ENCODE assay signal across 3 cellular contexts in the genomic region with DNA sequence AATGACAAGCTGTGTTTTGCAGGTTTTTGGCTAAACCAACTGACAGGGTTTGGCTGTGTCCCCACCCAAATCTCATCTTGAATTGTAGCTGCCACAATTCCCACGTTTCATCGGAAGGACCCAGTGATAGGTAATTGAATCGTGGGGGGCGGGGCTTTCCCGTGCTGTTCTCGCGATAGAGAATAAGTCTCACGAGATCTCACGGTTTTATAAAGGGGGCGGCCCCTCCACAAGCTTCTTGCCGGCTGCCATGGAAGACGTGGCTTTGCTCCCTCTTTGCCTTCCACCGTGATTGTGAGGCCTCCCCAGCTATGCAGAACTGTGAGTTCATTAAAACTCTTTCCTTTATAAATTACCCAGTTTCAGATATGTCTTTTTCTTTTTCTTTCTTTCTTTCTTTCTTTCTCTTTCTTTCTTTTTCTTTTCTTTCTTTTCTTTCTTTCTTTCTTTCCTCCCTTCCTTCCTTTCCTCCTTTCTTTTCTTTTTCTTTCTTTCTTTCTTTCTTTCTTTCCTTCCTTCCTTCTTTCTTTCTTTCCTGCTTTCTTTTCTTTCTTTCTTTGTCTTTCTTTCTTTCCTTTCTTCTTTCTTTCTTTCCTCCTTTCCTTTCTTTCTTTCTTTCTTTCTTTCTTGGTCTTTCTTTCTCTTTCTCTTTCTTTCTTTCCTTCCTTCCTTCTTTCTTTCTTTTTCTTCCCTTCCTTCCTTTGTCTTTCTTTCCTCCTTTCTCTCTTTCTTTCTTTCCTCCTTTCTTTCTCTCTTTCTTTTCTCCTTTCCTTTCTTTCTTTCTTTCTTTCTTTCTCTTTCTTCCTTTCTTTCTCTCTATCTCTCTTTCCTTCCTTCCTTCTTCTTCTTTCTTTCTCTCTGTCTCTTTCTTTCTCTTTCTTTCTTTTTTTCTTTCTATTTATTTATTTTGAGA.
TF ChIP-seq lines count a peak whose summit lies in the region.

No MANE protein-coding gene starts in this region.

TF ChIP-seq in GM23338, 12 proteins besides CTCF, POLR2A, EP300 and RAD21 (continues in another document):
- TF ChIP-seq, protein P1, sequence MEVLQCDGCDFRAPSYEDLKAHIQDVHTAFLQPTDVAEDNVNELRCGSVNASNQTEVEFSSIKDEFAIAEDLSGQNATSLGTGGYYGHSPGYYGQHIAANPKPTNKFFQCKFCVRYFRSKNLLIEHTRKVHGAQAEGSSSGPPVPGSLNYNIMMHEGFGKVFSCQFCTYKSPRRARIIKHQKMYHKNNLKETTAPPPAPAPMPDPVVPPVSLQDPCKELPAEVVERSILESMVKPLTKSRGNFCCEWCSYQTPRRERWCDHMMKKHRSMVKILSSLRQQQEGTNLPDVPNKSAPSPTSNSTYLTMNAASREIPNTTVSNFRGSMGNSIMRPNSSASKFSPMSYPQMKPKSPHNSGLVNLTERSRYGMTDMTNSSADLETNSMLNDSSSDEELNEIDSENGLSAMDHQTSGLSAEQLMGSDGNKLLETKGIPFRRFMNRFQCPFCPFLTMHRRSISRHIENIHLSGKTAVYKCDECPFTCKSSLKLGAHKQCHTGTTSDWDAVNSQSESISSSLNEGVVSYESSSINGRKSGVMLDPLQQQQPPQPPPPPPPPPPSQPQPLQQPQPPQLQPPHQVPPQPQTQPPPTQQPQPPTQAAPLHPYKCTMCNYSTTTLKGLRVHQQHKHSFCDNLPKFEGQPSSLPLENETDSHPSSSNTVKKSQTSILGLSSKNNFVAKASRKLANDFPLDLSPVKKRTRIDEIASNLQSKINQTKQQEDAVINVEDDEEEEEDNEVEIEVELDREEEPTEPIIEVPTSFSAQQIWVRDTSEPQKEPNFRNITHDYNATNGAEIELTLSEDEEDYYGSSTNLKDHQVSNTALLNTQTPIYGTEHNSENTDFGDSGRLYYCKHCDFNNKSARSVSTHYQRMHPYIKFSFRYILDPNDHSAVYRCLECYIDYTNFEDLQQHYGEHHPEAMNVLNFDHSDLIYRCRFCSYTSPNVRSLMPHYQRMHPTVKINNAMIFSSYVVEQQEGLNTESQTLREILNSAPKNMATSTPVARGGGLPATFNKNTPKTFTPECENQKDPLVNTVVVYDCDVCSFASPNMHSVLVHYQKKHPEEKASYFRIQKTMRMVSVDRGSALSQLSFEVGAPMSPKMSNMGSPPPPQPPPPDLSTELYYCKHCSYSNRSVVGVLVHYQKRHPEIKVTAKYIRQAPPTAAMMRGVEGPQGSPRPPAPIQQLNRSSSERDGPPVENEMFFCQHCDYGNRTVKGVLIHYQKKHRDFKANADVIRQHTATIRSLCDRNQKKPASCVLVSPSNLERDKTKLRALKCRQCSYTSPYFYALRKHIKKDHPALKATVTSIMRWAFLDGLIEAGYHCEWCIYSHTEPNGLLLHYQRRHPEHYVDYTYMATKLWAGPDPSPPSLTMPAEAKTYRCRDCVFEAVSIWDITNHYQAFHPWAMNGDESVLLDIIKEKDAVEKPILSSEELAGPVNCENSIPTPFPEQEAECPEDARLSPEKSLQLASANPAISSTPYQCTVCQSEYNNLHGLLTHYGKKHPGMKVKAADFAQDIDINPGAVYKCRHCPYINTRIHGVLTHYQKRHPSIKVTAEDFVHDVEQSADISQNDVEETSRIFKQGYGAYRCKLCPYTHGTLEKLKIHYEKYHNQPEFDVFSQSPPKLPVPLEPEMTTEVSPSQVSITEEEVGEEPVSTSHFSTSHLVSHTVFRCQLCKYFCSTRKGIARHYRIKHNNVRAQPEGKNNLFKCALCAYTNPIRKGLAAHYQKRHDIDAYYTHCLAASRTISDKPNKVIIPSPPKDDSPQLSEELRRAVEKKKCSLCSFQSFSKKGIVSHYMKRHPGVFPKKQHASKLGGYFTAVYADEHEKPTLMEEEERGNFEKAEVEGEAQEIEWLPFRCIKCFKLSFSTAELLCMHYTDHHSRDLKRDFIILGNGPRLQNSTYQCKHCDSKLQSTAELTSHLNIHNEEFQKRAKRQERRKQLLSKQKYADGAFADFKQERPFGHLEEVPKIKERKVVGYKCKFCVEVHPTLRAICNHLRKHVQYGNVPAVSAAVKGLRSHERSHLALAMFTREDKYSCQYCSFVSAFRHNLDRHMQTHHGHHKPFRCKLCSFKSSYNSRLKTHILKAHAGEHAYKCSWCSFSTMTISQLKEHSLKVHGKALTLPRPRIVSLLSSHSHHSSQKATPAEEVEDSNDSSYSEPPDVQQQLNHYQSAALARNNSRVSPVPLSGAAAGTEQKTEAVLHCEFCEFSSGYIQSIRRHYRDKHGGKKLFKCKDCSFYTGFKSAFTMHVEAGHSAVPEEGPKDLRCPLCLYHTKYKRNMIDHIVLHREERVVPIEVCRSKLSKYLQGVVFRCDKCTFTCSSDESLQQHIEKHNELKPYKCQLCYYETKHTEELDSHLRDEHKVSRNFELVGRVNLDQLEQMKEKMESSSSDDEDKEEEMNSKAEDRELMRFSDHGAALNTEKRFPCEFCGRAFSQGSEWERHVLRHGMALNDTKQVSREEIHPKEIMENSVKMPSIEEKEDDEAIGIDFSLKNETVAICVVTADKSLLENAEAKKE (CRISPR knock-in tag; IDR thresholded peaks at IDR 0.05): no peak
- TF ChIP-seq JUNB (IDR thresholded peaks at IDR 0.05; ENCODE audit: unreplicated experiment): no peak
- TF ChIP-seq EZH2 (IDR thresholded peaks at IDR 0.05; ENCODE audit: low read depth, unreplicated experiment): no peak
- no peak for TF ChIP-seq ZNF114 (CRISPR knock-in tag; IDR thresholded peaks at IDR 0.05)

TF ChIP-seq in HEK293, 187 proteins besides CTCF, POLR2A, EP300 and RAD21:
- TF ChIP-seq ZNF121 (tag by site-specific recombination; IDR thresholded peaks at IDR 0.05) (no peak), ZNF549 (tag by site-specific recombination; IDR thresholded peaks at IDR 0.05) (no peak), ZNF521 (tag by site-specific recombination; IDR thresholded peaks at IDR 0.05) (no peak), ZNF302 (tag by site-specific recombination; IDR thresholded peaks at IDR 0.05; ENCODE audit: low read depth) (no peak), SETDB1 (IDR thresholded peaks at IDR 0.05; ENCODE audit: insufficient read length, low read length) (peak; percentile 40), ZBTB20 (tag by site-specific recombination; IDR thresholded peaks at IDR 0.05) (no peak), ZSCAN16 (tag by site-specific recombination; IDR thresholded peaks at IDR 0.05) (no peak), MEIS1 (CRISPR knock-in tag; IDR thresholded peaks at IDR 0.05; ENCODE audit: borderline replicate concordance) (no peak), HOXA7 (CRISPR knock-in tag; IDR thresholded peaks at IDR 0.05; ENCODE audit: borderline replicate concordance) (no peak), ZNF76 (tag by site-specific recombination; IDR thresholded peaks at IDR 0.05; ENCODE audit: borderline replicate concordance, low read depth) (no peak), ZNF776 (tag by site-specific recombination; IDR thresholded peaks at IDR 0.05; ENCODE audit: borderline replicate concordance) (no peak), ZNF624 (tag by site-specific recombination; IDR thresholded peaks at IDR 0.05) (0 out of 2 replicates have a peak, but pooled peaks have one; percentile 34), TRIM28 (IDR thresholded peaks at IDR 0.05; ENCODE audit: borderline replicate concordance, low read length) (no peak), ZNF530 (tag by site-specific recombination; IDR thresholded peaks at IDR 0.05; ENCODE audit: low read depth) (no peak), ZNF366 (tag by site-specific recombination; conservative IDR thresholded peaks at IDR 0.05) (peak; percentile 80), ZSCAN30 (tag by site-specific recombination; IDR thresholded peaks at IDR 0.05) (no peak), HOXC10 (CRISPR knock-in tag; IDR thresholded peaks at IDR 0.05) (no peak), YY1 (tag by site-specific recombination; IDR thresholded peaks at IDR 0.05) (no peak), SP7 (tag by site-specific recombination; IDR thresholded peaks at IDR 0.05) (no peak), ZEB2 (tag by site-specific recombination; IDR thresholded peaks at IDR 0.05) (no peak), ZNF561 (tag by site-specific recombination; IDR thresholded peaks at IDR 0.05; ENCODE audit: borderline replicate concordance) (no peak), ZBTB8A (tag by site-specific recombination; IDR thresholded peaks at IDR 0.05) (no peak)
- TF ChIP-seq, protein P2, sequence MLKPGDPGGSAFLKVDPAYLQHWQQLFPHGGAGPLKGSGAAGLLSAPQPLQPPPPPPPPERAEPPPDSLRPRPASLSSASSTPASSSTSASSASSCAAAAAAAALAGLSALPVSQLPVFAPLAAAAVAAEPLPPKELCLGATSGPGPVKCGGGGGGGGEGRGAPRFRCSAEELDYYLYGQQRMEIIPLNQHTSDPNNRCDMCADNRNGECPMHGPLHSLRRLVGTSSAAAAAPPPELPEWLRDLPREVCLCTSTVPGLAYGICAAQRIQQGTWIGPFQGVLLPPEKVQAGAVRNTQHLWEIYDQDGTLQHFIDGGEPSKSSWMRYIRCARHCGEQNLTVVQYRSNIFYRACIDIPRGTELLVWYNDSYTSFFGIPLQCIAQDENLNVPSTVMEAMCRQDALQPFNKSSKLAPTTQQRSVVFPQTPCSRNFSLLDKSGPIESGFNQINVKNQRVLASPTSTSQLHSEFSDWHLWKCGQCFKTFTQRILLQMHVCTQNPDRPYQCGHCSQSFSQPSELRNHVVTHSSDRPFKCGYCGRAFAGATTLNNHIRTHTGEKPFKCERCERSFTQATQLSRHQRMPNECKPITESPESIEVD (tag by site-specific recombination; IDR thresholded peaks at IDR 0.05): no peak
- TF ChIP-seq, protein P3, sequence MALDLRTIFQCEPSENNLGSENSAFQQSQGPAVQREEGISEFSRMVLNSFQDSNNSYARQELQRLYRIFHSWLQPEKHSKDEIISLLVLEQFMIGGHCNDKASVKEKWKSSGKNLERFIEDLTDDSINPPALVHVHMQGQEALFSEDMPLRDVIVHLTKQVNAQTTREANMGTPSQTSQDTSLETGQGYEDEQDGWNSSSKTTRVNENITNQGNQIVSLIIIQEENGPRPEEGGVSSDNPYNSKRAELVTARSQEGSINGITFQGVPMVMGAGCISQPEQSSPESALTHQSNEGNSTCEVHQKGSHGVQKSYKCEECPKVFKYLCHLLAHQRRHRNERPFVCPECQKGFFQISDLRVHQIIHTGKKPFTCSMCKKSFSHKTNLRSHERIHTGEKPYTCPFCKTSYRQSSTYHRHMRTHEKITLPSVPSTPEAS (tag by site-specific recombination; IDR thresholded peaks at IDR 0.05): no peak

TF ChIP-seq in H1, 55 proteins besides CTCF, POLR2A, EP300 and RAD21:
- TF ChIP-seq BACH1 (IDR thresholded peaks at IDR 0.05; ENCODE audit: low read length) (no peak), CHD2 (IDR thresholded peaks at IDR 0.05; ENCODE audit: low read length) (peak; percentile 72)
